In genomic region chr2:59303272-59303671, GRCh38 we compare ENCODE assay signal across 34 cellular contexts.
"Had no signal": no experiment of that assay in that cellular context is flagged by ENCODE, and none has a peak within 500 bp of the region (broad histone marks: within the 10 kb centered on the region; RNA-seq: fewer than 3 reads in every experiment).

No MANE protein-coding gene starts in this region.

- H3K4me1 ChIP-seq: adrenal gland, ascending aorta, body of pancreas, breast epithelium had no signal

- H3K4me3 ChIP-seq: adrenal gland, ascending aorta, body of pancreas, breast epithelium, cardiac muscle cell had no signal

- H3K9me3 ChIP-seq: adrenal gland, ascending aorta, body of pancreas, breast epithelium had no signal

- ATAC-seq: activated naive CD4-positive, alpha-beta T cell treated with anti-CD3 and anti-CD28 coated beads, Interleukin-2, amount 50 U/mL, for 72 hours; activated naive CD8-positive, alpha-beta T cell treated with anti-CD3 and anti-CD28 coated beads, Interleukin-2, amount 50 U/mL, for 24 hours; activated T-cell treated with anti-CD3 and anti-CD28 coated beads, Interleukin-2, amount 50 U/mL, for 4 hours; activated T-cell treated with anti-CD3 and anti-CD28 coated beads, Interleukin-2, amount 50 U/mL, for 72 hours; activated T-helper 17 cell treated with anti-CD3 and anti-CD28 coated beads, Interleukin-2, amount 50 U/mL, for 72 hours; body of pancreas had no signal

- FAIRE-seq: astrocyte, bronchial epithelial cell had no signal

- H3K27ac ChIP-seq: adrenal gland, ascending aorta, body of pancreas, brain microvascular endothelial cell, breast epithelium, cardiac muscle cell had no signal

- H3K27me3 ChIP-seq: adrenal gland, ascending aorta, body of pancreas, brain microvascular endothelial cell, breast epithelium, cardiac muscle cell had no signal

- DNase-seq: activated effector memory CD4-positive, alpha-beta T cell treated with anti-CD3 and anti-CD28 coated beads, Interleukin-2, amount 50 U/mL, for 16 hours; activated effector memory CD4-positive, alpha-beta T cell treated with Interleukin-2 at 50 U/mL for 16 hours; activated gamma-delta T cell; activated gamma-delta T cell treated with Interleukin-2 at 50 U/mL for 16 hours; activated naive CD4-positive, alpha-beta T cell; activated naive CD4-positive, alpha-beta T cell treated with anti-CD3 and anti-CD28 coated beads for 36 hours; activated naive CD4-positive, alpha-beta T cell treated with anti-CD3 and anti-CD28 coated beads, Interleukin-2, amount 10 ng/mL, durations not matched to agents 7 days and 5 days; activated naive CD4-positive, alpha-beta T cell treated with anti-CD3 and anti-CD28 coated beads, Interleukin-2, amount 50 U/mL, for 16 hours; activated naive CD4-positive, alpha-beta T cell treated with Interleukin-2 at 50 U/mL for 16 hours; activated naive CD8-positive, alpha-beta T cell treated with anti-CD3 and anti-CD28 coated beads for 36 hours; activated naive CD8-positive, alpha-beta T cell treated with anti-CD3 and anti-CD28 coated beads, Interleukin-2, amount 10 ng/mL, durations not matched to agents 7 days and 5 days; activated naive CD8-positive, alpha-beta T cell treated with anti-CD3 and anti-CD28 coated beads, Interleukin-2, amount 50 U/mL, for 24 hours; activated T-cell treated with anti-CD3 and anti-CD28 coated beads, Interleukin-2, amount 50 U/mL, for 1 hour; activated T-cell treated with anti-CD3 and anti-CD28 coated beads, Interleukin-2, amount 50 U/mL, for 24 hours; activated T-cell treated with anti-CD3 and anti-CD28 coated beads, Interleukin-2, amount 50 U/mL, for 4 hours; activated T-cell treated with anti-CD3 and anti-CD28 coated beads, Interleukin-2, amount 50 U/mL, for 48 hours; activated T-cell treated with anti-CD3 and anti-CD28 coated beads, Interleukin-2, amount 50 U/mL, for 72 hours; adrenal gland; amniotic stem cell; amygdala; anterior cingulate cortex; aorta; body of pancreas; brain microvascular endothelial cell; caudate nucleus; central memory CD4-positive, alpha-beta T cell; cerebellar nuclear complex had no signal

- H3K36me3 ChIP-seq: adrenal gland, ascending aorta, brain microvascular endothelial cell, breast epithelium, cardiac muscle cell had no signal
